1 cellular context compared by ENCODE assay signal in genomic region chr22:50260801-50261614, GRCh38.
TF ChIP-seq lines count a peak whose summit lies in the region.

No MANE protein-coding gene starts in this region.

TF ChIP-seq in HEK293, 187 proteins besides CTCF, POLR2A, EP300 and RAD21 (continued from another document and continues in another):
- peak; percentile 61 for TF ChIP-seq SP2 (tag by site-specific recombination; IDR thresholded peaks at IDR 0.05)
- TF ChIP-seq ZNF423 (tag by site-specific recombination; IDR thresholded peaks at IDR 0.05): peak; percentile 36; the same call in 1 of the 2 replicates
- TF ChIP-seq ZNF529 (tag by site-specific recombination; IDR thresholded peaks at IDR 0.05; ENCODE audit: insufficient replicate concordance): no peak
- TF ChIP-seq SP3 (tag by site-specific recombination; IDR thresholded peaks at IDR 0.05): peak; percentile 81
- TF ChIP-seq INSM2 (tag by site-specific recombination; IDR thresholded peaks at IDR 0.05): no peak
- no peak for TF ChIP-seq ZNF610 (tag by site-specific recombination; IDR thresholded peaks at IDR 0.05; ENCODE audit: borderline replicate concordance)
- no peak for TF ChIP-seq ZBTB1 (tag by site-specific recombination; IDR thresholded peaks at IDR 0.05)
- TF ChIP-seq TRIM28 (IDR thresholded peaks at IDR 0.05; ENCODE audit: borderline replicate concordance, low read length): no peak
- TF ChIP-seq ZBTB10 (tag by site-specific recombination; IDR thresholded peaks at IDR 0.05): peak; percentile 38; the same call in 1 of the 2 replicates
- no peak for TF ChIP-seq ZNF433 (tag by site-specific recombination; IDR thresholded peaks at IDR 0.05; ENCODE audit: low read depth)
- no peak for TF ChIP-seq ZNF138 (tag by site-specific recombination; IDR thresholded peaks at IDR 0.05; ENCODE audit: borderline replicate concordance)
- no peak for TF ChIP-seq ZNF544 (tag by site-specific recombination; IDR thresholded peaks at IDR 0.05)
- TF ChIP-seq ZNF658 (tag by site-specific recombination; IDR thresholded peaks at IDR 0.05): no peak
- TF ChIP-seq, protein P1, sequence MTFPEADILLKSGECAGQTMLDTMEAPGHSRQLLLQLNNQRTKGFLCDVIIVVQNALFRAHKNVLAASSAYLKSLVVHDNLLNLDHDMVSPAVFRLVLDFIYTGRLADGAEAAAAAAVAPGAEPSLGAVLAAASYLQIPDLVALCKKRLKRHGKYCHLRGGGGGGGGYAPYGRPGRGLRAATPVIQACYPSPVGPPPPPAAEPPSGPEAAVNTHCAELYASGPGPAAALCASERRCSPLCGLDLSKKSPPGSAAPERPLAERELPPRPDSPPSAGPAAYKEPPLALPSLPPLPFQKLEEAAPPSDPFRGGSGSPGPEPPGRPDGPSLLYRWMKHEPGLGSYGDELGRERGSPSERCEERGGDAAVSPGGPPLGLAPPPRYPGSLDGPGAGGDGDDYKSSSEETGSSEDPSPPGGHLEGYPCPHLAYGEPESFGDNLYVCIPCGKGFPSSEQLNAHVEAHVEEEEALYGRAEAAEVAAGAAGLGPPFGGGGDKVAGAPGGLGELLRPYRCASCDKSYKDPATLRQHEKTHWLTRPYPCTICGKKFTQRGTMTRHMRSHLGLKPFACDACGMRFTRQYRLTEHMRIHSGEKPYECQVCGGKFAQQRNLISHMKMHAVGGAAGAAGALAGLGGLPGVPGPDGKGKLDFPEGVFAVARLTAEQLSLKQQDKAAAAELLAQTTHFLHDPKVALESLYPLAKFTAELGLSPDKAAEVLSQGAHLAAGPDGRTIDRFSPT (tag by site-specific recombination; IDR thresholded peaks at IDR 0.05): 0 out of 2 replicates have a peak, but pooled peaks have one; percentile 9
- TF ChIP-seq ZFP37 (tag by site-specific recombination; IDR thresholded peaks at IDR 0.05): peak; percentile 84; the same call in 1 of the 2 replicates
- peak; percentile 79; the same call in 1 of the 2 replicates for TF ChIP-seq GLIS1 (tag by site-specific recombination; IDR thresholded peaks at IDR 0.05)
- peak; percentile 36; the same call in 1 of the 2 replicates for TF ChIP-seq KLF16 (tag by site-specific recombination; IDR thresholded peaks at IDR 0.05)
- no peak for TF ChIP-seq YY2 (tag by site-specific recombination; IDR thresholded peaks at IDR 0.05)
- TF ChIP-seq HOXD13 (CRISPR knock-in tag; IDR thresholded peaks at IDR 0.05; ENCODE audit: borderline replicate concordance): no peak
- TF ChIP-seq, protein P2, sequence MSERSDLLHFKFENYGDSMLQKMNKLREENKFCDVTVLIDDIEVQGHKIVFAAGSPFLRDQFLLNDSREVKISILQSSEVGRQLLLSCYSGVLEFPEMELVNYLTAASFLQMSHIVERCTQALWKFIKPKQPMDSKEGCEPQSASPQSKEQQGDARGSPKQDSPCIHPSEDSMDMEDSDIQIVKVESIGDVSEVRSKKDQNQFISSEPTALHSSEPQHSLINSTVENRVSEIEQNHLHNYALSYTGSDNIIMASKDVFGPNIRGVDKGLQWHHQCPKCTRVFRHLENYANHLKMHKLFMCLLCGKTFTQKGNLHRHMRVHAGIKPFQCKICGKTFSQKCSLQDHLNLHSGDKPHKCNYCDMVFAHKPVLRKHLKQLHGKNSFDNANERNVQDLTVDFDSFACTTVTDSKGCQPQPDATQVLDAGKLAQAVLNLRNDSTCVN (tag by site-specific recombination; optimal IDR thresholded peaks at IDR 0.05): peak; percentile 94
- 0 out of 2 replicates have a peak, but pooled peaks have one; percentile 48 for TF ChIP-seq ZNF341 (tag by site-specific recombination; IDR thresholded peaks at IDR 0.05; ENCODE audit: low read depth)
- peak; percentile 44; the same call in 1 of the 2 replicates for TF ChIP-seq ZBTB48 (tag by site-specific recombination; IDR thresholded peaks at IDR 0.05)
- 0 out of 2 replicates have a peak, but pooled peaks have one; percentile 30 for TF ChIP-seq ZNF692 (tag by site-specific recombination; IDR thresholded peaks at IDR 0.05)
- TF ChIP-seq ZNF548 (tag by site-specific recombination; IDR thresholded peaks at IDR 0.05): no peak
- TF ChIP-seq, protein P3, sequence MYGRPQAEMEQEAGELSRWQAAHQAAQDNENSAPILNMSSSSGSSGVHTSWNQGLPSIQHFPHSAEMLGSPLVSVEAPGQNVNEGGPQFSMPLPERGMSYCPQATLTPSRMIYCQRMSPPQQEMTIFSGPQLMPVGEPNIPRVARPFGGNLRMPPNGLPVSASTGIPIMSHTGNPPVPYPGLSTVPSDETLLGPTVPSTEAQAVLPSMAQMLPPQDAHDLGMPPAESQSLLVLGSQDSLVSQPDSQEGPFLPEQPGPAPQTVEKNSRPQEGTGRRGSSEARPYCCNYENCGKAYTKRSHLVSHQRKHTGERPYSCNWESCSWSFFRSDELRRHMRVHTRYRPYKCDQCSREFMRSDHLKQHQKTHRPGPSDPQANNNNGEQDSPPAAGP (tag by site-specific recombination; IDR thresholded peaks at IDR 0.05): peak; percentile 84
- TF ChIP-seq, protein P4, sequence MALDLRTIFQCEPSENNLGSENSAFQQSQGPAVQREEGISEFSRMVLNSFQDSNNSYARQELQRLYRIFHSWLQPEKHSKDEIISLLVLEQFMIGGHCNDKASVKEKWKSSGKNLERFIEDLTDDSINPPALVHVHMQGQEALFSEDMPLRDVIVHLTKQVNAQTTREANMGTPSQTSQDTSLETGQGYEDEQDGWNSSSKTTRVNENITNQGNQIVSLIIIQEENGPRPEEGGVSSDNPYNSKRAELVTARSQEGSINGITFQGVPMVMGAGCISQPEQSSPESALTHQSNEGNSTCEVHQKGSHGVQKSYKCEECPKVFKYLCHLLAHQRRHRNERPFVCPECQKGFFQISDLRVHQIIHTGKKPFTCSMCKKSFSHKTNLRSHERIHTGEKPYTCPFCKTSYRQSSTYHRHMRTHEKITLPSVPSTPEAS (tag by site-specific recombination; IDR thresholded peaks at IDR 0.05): no peak
- TF ChIP-seq KLF10 (tag by site-specific recombination; IDR thresholded peaks at IDR 0.05): peak; percentile 41; the same call in 1 of the 2 replicates
- TF ChIP-seq FEZF1 (tag by site-specific recombination; IDR thresholded peaks at IDR 0.05): no peak
- TF ChIP-seq, protein P5, sequence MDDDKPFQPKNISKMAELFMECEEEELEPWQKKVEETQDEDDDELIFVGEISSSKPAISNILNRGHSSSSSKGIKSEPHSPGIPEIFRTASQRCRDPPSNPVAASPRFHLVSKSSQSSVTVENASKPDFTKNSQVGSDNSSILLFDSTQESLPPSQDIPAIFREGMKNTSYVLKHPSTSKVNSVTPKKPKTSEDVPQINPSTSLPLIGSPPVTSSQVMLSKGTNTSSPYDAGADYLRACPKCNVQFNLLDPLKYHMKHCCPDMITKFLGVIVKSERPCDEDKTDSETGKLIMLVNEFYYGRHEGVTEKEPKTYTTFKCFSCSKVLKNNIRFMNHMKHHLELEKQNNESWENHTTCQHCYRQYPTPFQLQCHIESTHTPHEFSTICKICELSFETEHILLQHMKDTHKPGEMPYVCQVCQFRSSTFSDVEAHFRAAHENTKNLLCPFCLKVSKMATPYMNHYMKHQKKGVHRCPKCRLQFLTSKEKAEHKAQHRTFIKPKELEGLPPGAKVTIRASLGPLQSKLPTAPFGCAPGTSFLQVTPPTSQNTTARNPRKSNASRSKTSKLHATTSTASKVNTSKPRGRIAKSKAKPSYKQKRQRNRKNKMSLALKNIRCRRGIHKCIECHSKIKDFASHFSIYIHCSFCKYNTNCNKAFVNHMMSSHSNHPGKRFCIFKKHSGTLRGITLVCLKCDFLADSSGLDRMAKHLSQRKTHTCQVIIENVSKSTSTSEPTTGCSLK (tag by site-specific recombination; IDR thresholded peaks at IDR 0.05): no peak
- no peak for TF ChIP-seq ZNF223 (tag by site-specific recombination; IDR thresholded peaks at IDR 0.05)
- no peak for TF ChIP-seq ZNF785 (tag by site-specific recombination; IDR thresholded peaks at IDR 0.05)
- 0 out of 2 replicates have a peak, but pooled peaks have one; percentile 27 for TF ChIP-seq SP7 (tag by site-specific recombination; IDR thresholded peaks at IDR 0.05)
- peak; percentile 68 for TF ChIP-seq KLF9 (tag by site-specific recombination; IDR thresholded peaks at IDR 0.05; ENCODE audit: low read depth)
- peak; percentile 26; the same call in 1 of the 2 replicates for TF ChIP-seq IKZF3 (tag by site-specific recombination; IDR thresholded peaks at IDR 0.05)
- TF ChIP-seq GLIS2 (tag by site-specific recombination; IDR thresholded peaks at IDR 0.05): peak; percentile 90
- TF ChIP-seq ZNF19 (tag by site-specific recombination; IDR thresholded peaks at IDR 0.05; ENCODE audit: low read depth): no peak
- TF ChIP-seq PBX3 (CRISPR knock-in tag; IDR thresholded peaks at IDR 0.05): peak; percentile 47
- TF ChIP-seq ZNF48 (tag by site-specific recombination; IDR thresholded peaks at IDR 0.05): no peak
- no peak for TF ChIP-seq ZNF521 (tag by site-specific recombination; IDR thresholded peaks at IDR 0.05)
- no peak for TF ChIP-seq ZNF114 (tag by site-specific recombination; IDR thresholded peaks at IDR 0.05)
- TF ChIP-seq, protein P6, sequence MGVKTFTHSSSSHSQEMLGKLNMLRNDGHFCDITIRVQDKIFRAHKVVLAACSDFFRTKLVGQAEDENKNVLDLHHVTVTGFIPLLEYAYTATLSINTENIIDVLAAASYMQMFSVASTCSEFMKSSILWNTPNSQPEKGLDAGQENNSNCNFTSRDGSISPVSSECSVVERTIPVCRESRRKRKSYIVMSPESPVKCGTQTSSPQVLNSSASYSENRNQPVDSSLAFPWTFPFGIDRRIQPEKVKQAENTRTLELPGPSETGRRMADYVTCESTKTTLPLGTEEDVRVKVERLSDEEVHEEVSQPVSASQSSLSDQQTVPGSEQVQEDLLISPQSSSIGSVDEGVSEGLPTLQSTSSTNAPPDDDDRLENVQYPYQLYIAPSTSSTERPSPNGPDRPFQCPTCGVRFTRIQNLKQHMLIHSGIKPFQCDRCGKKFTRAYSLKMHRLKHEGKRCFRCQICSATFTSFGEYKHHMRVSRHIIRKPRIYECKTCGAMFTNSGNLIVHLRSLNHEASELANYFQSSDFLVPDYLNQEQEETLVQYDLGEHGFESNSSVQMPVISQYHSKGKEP (tag by site-specific recombination; IDR thresholded peaks at IDR 0.05): no peak
- TF ChIP-seq ZNF660 (tag by site-specific recombination; IDR thresholded peaks at IDR 0.05): no peak
- peak; percentile 73; the same call in 1 of the 2 replicates for TF ChIP-seq ZBTB20 (tag by site-specific recombination; IDR thresholded peaks at IDR 0.05)
- TF ChIP-seq ZNF155 (tag by site-specific recombination; IDR thresholded peaks at IDR 0.05): no peak
- no peak for TF ChIP-seq ZNF404 (tag by site-specific recombination; IDR thresholded peaks at IDR 0.05)
- TF ChIP-seq MEIS1 (CRISPR knock-in tag; IDR thresholded peaks at IDR 0.05; ENCODE audit: borderline replicate concordance): no peak
- no peak for TF ChIP-seq ZNF670 (tag by site-specific recombination; IDR thresholded peaks at IDR 0.05; ENCODE audit: low read depth)
- TF ChIP-seq ZNF157 (tag by site-specific recombination; IDR thresholded peaks at IDR 0.05): no peak
- TF ChIP-seq KLF8 (tag by site-specific recombination; IDR thresholded peaks at IDR 0.05): peak; percentile 88
- TF ChIP-seq ZEB2 (tag by site-specific recombination; IDR thresholded peaks at IDR 0.05): 0 out of 2 replicates have a peak, but pooled peaks have one; percentile 53
- TF ChIP-seq ZNF248 (tag by site-specific recombination; IDR thresholded peaks at IDR 0.05): no peak
- TF ChIP-seq ZNF366 (tag by site-specific recombination; conservative IDR thresholded peaks at IDR 0.05): no peak
- TF ChIP-seq BCL11B (tag by site-specific recombination; IDR thresholded peaks at IDR 0.05; ENCODE audit: low read depth): peak; percentile 85; the same call in 1 of the 2 replicates
